In the genomic region with DNA sequence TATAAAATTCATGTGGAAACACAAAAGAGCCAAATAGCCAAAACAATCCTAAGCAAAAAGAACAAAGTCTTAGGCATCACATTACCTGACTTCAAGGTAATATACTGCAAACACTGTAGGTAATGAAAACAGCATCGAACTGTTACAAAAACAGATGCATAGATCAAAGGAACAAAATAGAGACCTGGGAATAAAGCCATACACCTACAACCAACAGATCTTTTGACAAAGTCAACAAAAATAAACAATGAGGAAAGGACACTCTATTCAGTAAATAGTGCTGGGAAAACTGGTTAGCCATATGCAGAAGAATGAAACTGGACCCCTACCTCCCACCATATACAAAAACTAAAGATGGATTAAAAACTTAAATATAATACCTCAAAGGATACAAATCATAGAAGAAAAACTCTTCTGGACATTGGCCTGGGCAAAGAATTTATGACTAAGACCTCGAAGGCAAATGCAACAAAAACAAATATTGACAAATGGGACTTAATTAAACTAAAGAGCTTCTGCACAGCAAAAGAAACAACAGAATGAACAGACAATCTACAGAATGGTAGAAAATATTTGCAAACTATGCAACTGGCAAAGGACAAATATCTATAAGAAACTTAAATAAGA, we compare ENCODE assay signal across 16 cellular contexts.
DNase-seq lines count a peak whose midpoint lies in the region; ATAC-seq, FAIRE-seq and TF ChIP-seq lines count a peak whose summit lies in the region.
"Had no signal": no experiment of that assay in that cellular context is flagged by ENCODE, and none has a peak within 500 bp of the region (broad histone marks: within the 10 kb centered on the region; RNA-seq: fewer than 3 reads in every experiment).

No MANE protein-coding gene starts in this region.

- CTCF ChIA-PET in A549 (lab: Yijun Ruan, JAX) (no interaction called here), PC-3 (lab: Charles Lee) (no interaction called here)

- 16% methylated on average over 2 of the region's 2 CpGs for WGBS in A549 (ENCODE audit: missing lambda C conversion rate)
- WGBS in liver, result 30% methylated on average over 2 of the region's 2 CpGs

- TF ChIP-seq CTCF in A549 (IDR thresholded peaks at IDR 0.05) (no peak), D721Med (IDR thresholded peaks at IDR 0.05; ENCODE audit: insufficient read depth, missing control alignments) (no peak), PC-3 (conservative IDR thresholded peaks at IDR 0.05; ENCODE audit: low read depth, low read length) (no peak), liver (IDR thresholded peaks at IDR 0.05; ENCODE audit: low read depth, low read length, missing input control) (no peak)

- no TSS peak for BruUV-seq in PC-3 (replicated peaks; lab: Mats Ljungman, UMichigan)

- no peak for FAIRE-seq in A549 (lab: Jason Lieb, UNC)
- peak; percentile 97 for FAIRE-seq in D721Med (lab: Jason Lieb, UNC)

- H3K9me3 ChIP-seq in A549, result peaks cover 5% of the 10 kb centered on the region; the same call in 1 of the 3 replicates
- no peaks in the 10 kb centered on the region for H3K9me3 ChIP-seq in PC-3 (ENCODE audit: low read length)
- no peaks in the 10 kb centered on the region for H3K9me3 ChIP-seq in liver (ENCODE audit: control insufficient read depth in 4 of 4, low read length in 3 of 4)
- H3K9me3 ChIP-seq: Caco-2 had no signal

- no peak overlapping the region for H2AFZ ChIP-seq in PC-3 (ENCODE audit: low read length)
- H2AFZ ChIP-seq: GM23338 had no signal

- ATAC-seq in A549, result no peak
- ATAC-seq in PC-3, result no peak
- no peak for ATAC-seq in GM21786 (IDR thresholded peaks at IDR 0.05; ENCODE audit: unreplicated experiment)
- no peak for ATAC-seq in GM18870 (IDR thresholded peaks at IDR 0.05; ENCODE audit: unreplicated experiment)
- ATAC-seq: GM23338 had no signal

- H3K9me2 ChIP-seq in PC-3 (replicated peaks; ENCODE audit: low read length), result no peaks in the 10 kb centered on the region

- H3K27ac ChIP-seq in A549 (no peak overlapping the region), PC-3 (ENCODE audit: low read length) (no peak overlapping the region), liver (ENCODE audit: low read depth in 1 of 2, low read length in 2 of 2) (no peak overlapping the region)
- H3K27ac ChIP-seq: BLaER1 had no signal

- H3F3A ChIP-seq in PC-3 (ENCODE audit: low read length, unreplicated experiment), result no peaks in the 10 kb centered on the region

- H3K9ac ChIP-seq in PC-3 (ENCODE audit: low read length), result no peak overlapping the region
- H3K9ac ChIP-seq in liver (ENCODE audit: low read depth in 1 of 2, low read length in 2 of 2), result no peak overlapping the region
- H3K9ac ChIP-seq: BLaER1 had no signal

- H3K4me2 ChIP-seq in A549, result peak overlapping the region; percentile 23; the same call in 1 of the 3 replicates
- no peak overlapping the region; the same call in 1 of the 2 replicates for H3K4me2 ChIP-seq in PC-3 (ENCODE audit: low read length)
- H3K4me2 ChIP-seq: BLaER1, GM23338 had no signal

- no peaks in the 10 kb centered on the region for H4K20me1 ChIP-seq in PC-3 (ENCODE audit: low read length)
- H4K20me1 ChIP-seq: BLaER1 had no signal

- no peak overlapping the region for H3K4me3 ChIP-seq in A549
- no peak overlapping the region for H3K4me3 ChIP-seq in PC-3 (ENCODE audit: low read length)
- no peak overlapping the region for H3K4me3 ChIP-seq in liver (ENCODE audit: low read depth in 1 of 3, low read length in 3 of 3)
- H3K4me3 ChIP-seq: BLaER1, GM23338 had no signal

- TF ChIP-seq POLR2A in A549 (IDR thresholded peaks at IDR 0.05; ENCODE audit: low read length), result no peak

- POLR2A ChIA-PET in A549 (lab: Yijun Ruan, JAX) (no interaction called here), PC-3 (lab: Charles Lee; ENCODE audit: unreplicated experiment) (no interaction called here)

- no peaks in the 10 kb centered on the region for H3K36me3 ChIP-seq in PC-3 (ENCODE audit: low read depth, low read length)
- no peaks in the 10 kb centered on the region for H3K36me3 ChIP-seq in liver (ENCODE audit: control insufficient read depth in 4 of 4, insufficient read depth in 3 of 4, low read depth in 1 of 4, low read length in 3 of 4)

- DNase-seq in A549 (ENCODE audit: low read depth in 1 of 2, low spot score in 1 of 2) (no peak), D721Med (ENCODE audit: insufficient read length, low spot score) (no peak), PC-3 (peak; percentile 19)
- DNase-seq in stimulated activated CD4-positive, alpha-beta T cell treated with anti-CD3 and anti-CD28 coated beads, Interleukin-12 subunit alpha, Interleukin-12 subunit beta, amount 100 ng/mL, for 4 hours, result no peak
- DNase-seq: AML-193; Caco-2; CD8-positive, alpha-beta memory T cell; DMS 273 treated with DMSO at 0.1 percent for 48 hours; GF-D8; H7; KG1 had no signal

- intact Hi-C loops in PC-3 (cut with micrococcal nuclease), result no loop called here

- TF ChIP-seq EP300 in A549 (IDR thresholded peaks at IDR 0.05), result no peak

- no peaks in the 10 kb centered on the region for H3K27me3 ChIP-seq in PC-3 (ENCODE audit: low read length)
- H3K27me3 ChIP-seq in liver (ENCODE audit: control insufficient read depth in 4 of 4, insufficient read depth in 4 of 4, low read length in 3 of 4), result no peaks in the 10 kb centered on the region
- H3K27me3 ChIP-seq: BLaER1 had no signal

- H3K4me1 ChIP-seq in A549 (peaks cover 34% of the 10 kb centered on the region), PC-3 (ENCODE audit: insufficient read depth, low read length) (peaks cover 43% of the 10 kb centered on the region), liver (ENCODE audit: control insufficient read depth in 4 of 4, insufficient read depth in 4 of 4, low read length in 3 of 4) (peaks cover 0 to 3% (median 0%) of the 10 kb centered on the region in 4 donors)

- TF ChIP-seq RAD21 in A549 (conservative IDR thresholded peaks at IDR 0.05 in 1 of 2, IDR thresholded peaks at IDR 0.05 in 1 of 2) (no peak), liver (IDR thresholded peaks at IDR 0.05) (peak in 1 of 2 donors; percentile 4)

- no peaks in the 10 kb centered on the region for H3K79me2 ChIP-seq in PC-3 (ENCODE audit: low read length)

TF ChIP-seq in A549, 52 proteins besides CTCF, POLR2A, EP300 and RAD21 (continues in another document):
- TF ChIP-seq HOXB13 (CRISPR knock-in tag; IDR thresholded peaks at IDR 0.05; ENCODE audit: low read depth) (no peak), POLR2AphosphoS2 (conservative IDR thresholded peaks at IDR 0.05; ENCODE audit: low read length) (no peak), TP53 (CRISPR knock-in tag; IDR thresholded peaks at IDR 0.05) (no peak), KDM1A (IDR thresholded peaks at IDR 0.05; ENCODE audit: low read depth) (no peak), RNF2 (IDR thresholded peaks at IDR 0.05; ENCODE audit: borderline replicate concordance, low read depth) (no peak), CEBPB (IDR thresholded peaks at IDR 0.05) (no peak), ZNF302 (CRISPR knock-in tag; IDR thresholded peaks at IDR 0.05) (no peak), RFX5 (IDR thresholded peaks at IDR 0.05) (no peak), RCOR1 (IDR thresholded peaks at IDR 0.05; ENCODE audit: low read depth, low read length) (no peak)
- TF ChIP-seq, protein P1, sequence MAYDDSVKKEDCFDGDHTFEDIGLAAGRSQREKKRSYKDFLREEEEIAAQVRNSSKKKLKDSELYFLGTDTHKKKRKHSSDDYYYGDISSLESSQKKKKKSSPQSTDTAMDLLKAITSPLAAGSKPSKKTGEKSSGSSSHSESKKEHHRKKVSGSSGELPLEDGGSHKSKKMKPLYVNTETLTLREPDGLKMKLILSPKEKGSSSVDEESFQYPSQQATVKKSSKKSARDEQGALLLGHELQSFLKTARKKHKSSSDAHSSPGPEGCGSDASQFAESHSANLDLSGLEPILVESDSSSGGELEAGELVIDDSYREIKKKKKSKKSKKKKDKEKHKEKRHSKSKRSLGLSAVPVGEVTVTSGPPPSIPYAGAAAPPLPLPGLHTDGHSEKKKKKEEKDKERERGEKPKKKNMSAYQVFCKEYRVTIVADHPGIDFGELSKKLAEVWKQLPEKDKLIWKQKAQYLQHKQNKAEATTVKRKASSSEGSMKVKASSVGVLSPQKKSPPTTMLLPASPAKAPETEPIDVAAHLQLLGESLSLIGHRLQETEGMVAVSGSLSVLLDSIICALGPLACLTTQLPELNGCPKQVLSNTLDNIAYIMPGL (CRISPR knock-in tag; IDR thresholded peaks at IDR 0.05; ENCODE audit: borderline replicate concordance), result no peak

TF ChIP-seq in liver, 16 proteins besides CTCF, POLR2A, EP300 and RAD21 (continues in another document):
- TF ChIP-seq, protein P2, sequence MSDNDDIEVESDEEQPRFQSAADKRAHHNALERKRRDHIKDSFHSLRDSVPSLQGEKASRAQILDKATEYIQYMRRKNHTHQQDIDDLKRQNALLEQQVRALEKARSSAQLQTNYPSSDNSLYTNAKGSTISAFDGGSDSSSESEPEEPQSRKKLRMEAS (IDR thresholded peaks at IDR 0.05), result no peak
- TF ChIP-seq GABPA (IDR thresholded peaks at IDR 0.05 in 1 of 2, conservative IDR thresholded peaks at IDR 0.05 in 1 of 2), result no peak
- no peak for TF ChIP-seq NR2F2 (IDR thresholded peaks at IDR 0.05)
- TF ChIP-seq, protein P3, sequence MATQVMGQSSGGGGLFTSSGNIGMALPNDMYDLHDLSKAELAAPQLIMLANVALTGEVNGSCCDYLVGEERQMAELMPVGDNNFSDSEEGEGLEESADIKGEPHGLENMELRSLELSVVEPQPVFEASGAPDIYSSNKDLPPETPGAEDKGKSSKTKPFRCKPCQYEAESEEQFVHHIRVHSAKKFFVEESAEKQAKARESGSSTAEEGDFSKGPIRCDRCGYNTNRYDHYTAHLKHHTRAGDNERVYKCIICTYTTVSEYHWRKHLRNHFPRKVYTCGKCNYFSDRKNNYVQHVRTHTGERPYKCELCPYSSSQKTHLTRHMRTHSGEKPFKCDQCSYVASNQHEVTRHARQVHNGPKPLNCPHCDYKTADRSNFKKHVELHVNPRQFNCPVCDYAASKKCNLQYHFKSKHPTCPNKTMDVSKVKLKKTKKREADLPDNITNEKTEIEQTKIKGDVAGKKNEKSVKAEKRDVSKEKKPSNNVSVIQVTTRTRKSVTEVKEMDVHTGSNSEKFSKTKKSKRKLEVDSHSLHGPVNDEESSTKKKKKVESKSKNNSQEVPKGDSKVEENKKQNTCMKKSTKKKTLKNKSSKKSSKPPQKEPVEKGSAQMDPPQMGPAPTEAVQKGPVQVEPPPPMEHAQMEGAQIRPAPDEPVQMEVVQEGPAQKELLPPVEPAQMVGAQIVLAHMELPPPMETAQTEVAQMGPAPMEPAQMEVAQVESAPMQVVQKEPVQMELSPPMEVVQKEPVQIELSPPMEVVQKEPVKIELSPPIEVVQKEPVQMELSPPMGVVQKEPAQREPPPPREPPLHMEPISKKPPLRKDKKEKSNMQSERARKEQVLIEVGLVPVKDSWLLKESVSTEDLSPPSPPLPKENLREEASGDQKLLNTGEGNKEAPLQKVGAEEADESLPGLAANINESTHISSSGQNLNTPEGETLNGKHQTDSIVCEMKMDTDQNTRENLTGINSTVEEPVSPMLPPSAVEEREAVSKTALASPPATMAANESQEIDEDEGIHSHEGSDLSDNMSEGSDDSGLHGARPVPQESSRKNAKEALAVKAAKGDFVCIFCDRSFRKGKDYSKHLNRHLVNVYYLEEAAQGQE (IDR thresholded peaks at IDR 0.05), result no peak
- TF ChIP-seq RXRA (IDR thresholded peaks at IDR 0.05), result peak in 1 of 2 donors; percentile 12
- peak in 1 of 2 donors; percentile 53 for TF ChIP-seq HNF4A (conservative IDR thresholded peaks at IDR 0.05)
- peak; percentile 21 for TF ChIP-seq FOXA2 (IDR thresholded peaks at IDR 0.05)
- TF ChIP-seq HNF4G (IDR thresholded peaks at IDR 0.05), result no peak
- peak; percentile 18 for TF ChIP-seq YY1 (IDR thresholded peaks at IDR 0.05)
